In the genomic region with DNA sequence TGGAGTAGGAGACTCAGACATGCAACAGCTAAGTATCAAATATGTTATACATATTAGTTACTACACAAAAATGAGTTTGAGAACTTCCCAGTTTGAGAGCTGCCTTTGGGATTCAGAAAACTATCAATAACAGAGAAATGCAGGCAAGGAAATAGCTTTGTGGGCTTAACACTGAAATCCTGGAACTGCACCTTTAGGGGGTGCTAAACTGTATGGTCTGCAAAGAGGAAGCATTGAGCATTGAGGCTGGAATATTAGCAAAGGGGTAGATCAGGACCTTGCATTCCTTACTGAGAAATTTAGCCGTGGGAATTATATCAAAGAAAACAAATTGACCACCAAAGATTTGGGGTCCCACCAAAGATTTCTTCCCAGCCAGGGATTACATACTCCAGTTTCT, we compare ENCODE assay signal across 11 cellular contexts.
DNase-seq lines count a peak whose midpoint lies in the region; ATAC-seq and TF ChIP-seq lines count a peak whose summit lies in the region.
"Had no signal": no experiment of that assay in that cellular context is flagged by ENCODE, and none has a peak within 500 bp of the region (broad histone marks: within the 10 kb centered on the region; RNA-seq: fewer than 3 reads in every experiment).

No MANE protein-coding gene starts in this region.

- ATAC-seq in GM21381 (IDR thresholded peaks at IDR 0.05; ENCODE audit: unreplicated experiment): no peak
- ATAC-seq in GM18505 (IDR thresholded peaks at IDR 0.05; ENCODE audit: unreplicated experiment): no peak
- no peak for ATAC-seq in HG02938 (IDR thresholded peaks at IDR 0.05; ENCODE audit: unreplicated experiment)

- H3K9ac ChIP-seq in fibroblast of lung (ENCODE audit: insufficient read depth, low read length): no peak overlapping the region

- no peak overlapping the region for H3K4me3 ChIP-seq in A673 (ENCODE audit: low read depth, low read length, poor library complexity, severe bottlenecking)
- H3K4me3 ChIP-seq in fibroblast of lung (replicated peaks in 1 of 4; ENCODE audit: control extremely low read depth in 1 of 4, insufficient read depth in 1 of 4, low read depth in 3 of 4, low read length in 4 of 4): no peak overlapping the region
- H3K4me3 ChIP-seq: tibial nerve had no signal

- no peak overlapping the region for H3K4me2 ChIP-seq in fibroblast of lung (ENCODE audit: extremely low read depth, insufficient read depth, low read length)

- intact Hi-C loops in A673 (cut with micrococcal nuclease; ENCODE audit: unreplicated experiment): no loop called here

- H3K9me3 ChIP-seq in A673 (ENCODE audit: low read depth, low read length, poor library complexity, severe bottlenecking) (peaks cover 11% of the 10 kb centered on the region), fibroblast of lung (ENCODE audit: control insufficient read depth, insufficient read depth, low read depth, low read length) (no peaks in the 10 kb centered on the region)

- TF ChIP-seq POLR2A in GM18505 (IDR thresholded peaks at IDR 0.05; ENCODE audit: borderline replicate concordance, extremely low read depth, insufficient read depth, insufficient read length): no peak

- no TSS peak for BruUV-seq in A673 (replicated peaks; lab: Mats Ljungman, UMichigan)

- peak; percentile 20; the same call in 1 of the 2 replicates for TF ChIP-seq CTCF in A673 (conservative IDR thresholded peaks at IDR 0.05; ENCODE audit: low read depth, low read length)
- TF ChIP-seq CTCF in GM12873 (IDR thresholded peaks at IDR 0.05; ENCODE audit: insufficient read depth, low read depth, low read length, missing control alignments): peak; percentile 56
- peak; percentile 15 to 64 for TF ChIP-seq CTCF in fibroblast of lung (conservative IDR thresholded peaks at IDR 0.05 in 1 of 2, IDR thresholded peaks at IDR 0.05 in 1 of 2; ENCODE audit: low read depth in 1 of 2, low read length in 2 of 2)

- H3K4me1 ChIP-seq in A673 (ENCODE audit: insufficient read depth, low read length, poor library complexity, severe bottlenecking): no peaks in the 10 kb centered on the region
- no peaks in the 10 kb centered on the region for H3K4me1 ChIP-seq in fibroblast of lung (ENCODE audit: control insufficient read depth, extremely low read depth, insufficient read depth, low read length)
- H3K4me1 ChIP-seq: tibial nerve had no signal

- H2AFZ ChIP-seq in fibroblast of lung (ENCODE audit: low read length): no peak overlapping the region

- no peaks in the 10 kb centered on the region for H3K79me2 ChIP-seq in fibroblast of lung (ENCODE audit: control insufficient read depth, insufficient read depth, low read length)

- H3K27me3 ChIP-seq in A673 (replicated peaks; ENCODE audit: insufficient read depth, low read depth, low read length, poor library complexity) (no peaks in the 10 kb centered on the region), fibroblast of lung (ENCODE audit: control insufficient read depth, insufficient read depth, low read length) (no peaks in the 10 kb centered on the region)
- H3K27me3 ChIP-seq: tibial nerve had no signal

- DNase-seq in A673 (ENCODE audit: low spot score) (no peak), NCI-H69 (lab: John Stamatoyannopoulos, UW) (peak; percentile 7), fibroblast of lung (ENCODE audit: low read depth in 2 of 2) (peak; percentile 6 to 9), 8988T (no peak)
- DNase-seq: activated naive CD4-positive, alpha-beta T cell; small intestine had no signal

- no peaks in the 10 kb centered on the region for H3K36me3 ChIP-seq in A673 (ENCODE audit: insufficient read depth, low read length, poor library complexity, severe bottlenecking)
- no peaks in the 10 kb centered on the region for H3K36me3 ChIP-seq in fibroblast of lung (ENCODE audit: control insufficient read depth, insufficient read depth, low read length)
- H3K36me3 ChIP-seq: tibial nerve had no signal

- POLR2A ChIA-PET in A673 (lab: Charles Lee; ENCODE audit: low non-redundant PET): no interaction called here

- CTCF ChIA-PET in A673 (lab: Charles Lee): no interaction called here

- H3K27ac ChIP-seq in A673 (ENCODE audit: low read depth, low read length, poor library complexity, severe bottlenecking) (no peak overlapping the region), fibroblast of lung (ENCODE audit: insufficient read depth, low read length) (no peak overlapping the region)
- H3K27ac ChIP-seq: tibial nerve had no signal

- no peaks in the 10 kb centered on the region for H4K20me1 ChIP-seq in fibroblast of lung (ENCODE audit: control insufficient read depth, extremely low read depth, insufficient read depth, low read length)

Comparison
In these comparisons a context has a peak if more than half of its experiments do, and no peak if none do; other contexts are left out.
1. DNase-seq: peak in NCI-H69 (single experiment) and fibroblast of lung (2 of 2); none in A673 (single experiment) and 8988T (single experiment).
2. Peak in every context shown above with its lines, with median percentiles within 50 percentile points of each other: CTCF ChIP-seq.